ENCODE assay signal across 6 cellular contexts in the genomic region with DNA sequence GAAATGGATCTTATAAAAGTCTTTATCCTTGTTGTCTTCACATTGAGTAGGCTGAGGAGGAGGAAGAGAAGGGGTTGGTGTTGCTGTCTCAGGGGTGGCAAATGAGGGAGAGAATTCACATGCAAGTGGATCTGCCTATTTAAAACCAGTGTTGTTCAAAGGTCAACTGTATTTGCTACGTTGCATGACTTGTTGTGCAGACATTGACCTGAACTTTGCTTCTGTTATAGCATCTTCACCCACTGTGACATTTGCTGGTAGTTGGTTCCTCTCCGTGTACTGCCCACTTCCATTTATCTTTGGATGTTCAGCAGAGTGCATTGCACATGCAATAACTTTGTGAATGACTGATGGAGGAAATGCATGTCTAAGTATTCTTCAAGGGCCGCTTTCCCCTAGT.
"Had no signal": no experiment of that assay in that cellular context is flagged by ENCODE, and none has a peak within 500 bp of the region (broad histone marks: within the 10 kb centered on the region; RNA-seq: fewer than 3 reads in every experiment).

No MANE protein-coding gene starts in this region.

- H2AFZ ChIP-seq: GM23338 had no signal

- H3K4me2 ChIP-seq: GM23338 had no signal

- DNase-seq: H9, HCEC 1CT had no signal

- ATAC-seq: GM23338 had no signal

- FAIRE-seq: H1, H54, HTR-8/SVneo had no signal

- H3K4me3 ChIP-seq: GM23338 had no signal
